Comparison of ENCODE assay signal across 12 cellular contexts in the genomic region with DNA sequence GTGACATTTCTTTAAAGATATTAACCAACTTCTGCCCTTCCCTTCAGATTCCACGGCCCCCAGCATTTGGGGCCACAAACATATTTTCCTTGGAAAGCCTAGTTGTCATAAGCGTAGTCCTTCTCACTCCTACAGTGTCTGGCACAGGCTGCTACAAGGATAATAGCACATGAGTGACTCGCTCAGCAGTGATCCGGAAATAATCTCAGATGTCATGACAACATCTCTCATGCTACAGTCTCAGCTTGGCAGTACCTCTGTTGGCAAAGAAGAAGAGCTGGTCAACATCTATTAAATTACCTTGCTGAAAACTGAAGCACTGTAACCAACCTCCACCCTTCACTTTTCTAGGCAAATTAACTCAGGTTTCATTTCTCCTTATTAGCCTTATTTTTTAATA.
DNase-seq lines count a peak whose midpoint lies in the region; ATAC-seq, FAIRE-seq and TF ChIP-seq lines count a peak whose summit lies in the region.
"Had no signal": no experiment of that assay in that cellular context is flagged by ENCODE, and none has a peak within 500 bp of the region (broad histone marks: within the 10 kb centered on the region; RNA-seq: fewer than 3 reads in every experiment).

No MANE protein-coding gene starts in this region.

- DNase-seq in GM12891 (ENCODE audit: insufficient read length, low spot score) (no peak), NCI-H1092 (lab: John Stamatoyannopoulos, UW) (peak; percentile 66), astrocyte of the spinal cord (ENCODE audit: low read depth, low spot score) (peak; percentile 29), myocyte (ENCODE audit: low read depth) (peak; percentile 74), inferior parietal cortex (ENCODE audit: extremely low spot score) (no peak)
- no peak for DNase-seq in naive thymus-derived CD4-positive, alpha-beta T cell
- DNase-seq: activated naive CD8-positive, alpha-beta T cell treated with anti-CD3 and anti-CD28 coated beads, Interleukin-2, amount 50 U/mL, for 24 hours; CD4-positive, alpha-beta memory T cell; NCI-H524 had no signal

- TF ChIP-seq POLR2A in GM12891 (IDR thresholded peaks at IDR 0.05; ENCODE audit: low read depth, low read length): no peak

- in situ Hi-C loops in astrocyte of the spinal cord (cut with HindIII; ENCODE audit: low sequenced_read_pairs): no loop called here

- H3K9me3 Mint-ChIP-seq in naive thymus-derived CD4-positive, alpha-beta T cell: peaks cover 0 to 20% (median 2%) of the 10 kb centered on the region in 11 donors
- H3K9me3 Mint-ChIP-seq: activated naive CD8-positive, alpha-beta T cell treated with anti-CD3 and anti-CD28 coated beads, Interleukin-2, amount 50 U/mL, for 24 hours had no signal

- H3K27ac Mint-ChIP-seq in naive thymus-derived CD4-positive, alpha-beta T cell: no peak overlapping the region
- H3K27ac Mint-ChIP-seq: activated naive CD8-positive, alpha-beta T cell treated with anti-CD3 and anti-CD28 coated beads, Interleukin-2, amount 50 U/mL, for 24 hours; CD4-positive, alpha-beta memory T cell had no signal

- no peaks in the 10 kb centered on the region for H3K27me3 ChIP-seq in naive thymus-derived CD4-positive, alpha-beta T cell (ENCODE audit: control insufficient read depth in 2 of 2, insufficient read depth in 2 of 2, low read length in 2 of 2)

- TF ChIP-seq CTCF in astrocyte of the spinal cord (IDR thresholded peaks at IDR 0.05; ENCODE audit: low read depth, low read length): no peak

- H3K27me3 Mint-ChIP-seq in naive thymus-derived CD4-positive, alpha-beta T cell: no peaks in the 10 kb centered on the region
- H3K27me3 Mint-ChIP-seq: activated naive CD8-positive, alpha-beta T cell treated with anti-CD3 and anti-CD28 coated beads, Interleukin-2, amount 50 U/mL, for 24 hours; CD4-positive, alpha-beta memory T cell had no signal

- FAIRE-seq in GM12891 (lab: Jason Lieb, UNC): peak; percentile 41
- FAIRE-seq: endometrium had no signal

- no peaks in the 10 kb centered on the region for H3K36me3 Mint-ChIP-seq in naive thymus-derived CD4-positive, alpha-beta T cell
- H3K36me3 Mint-ChIP-seq: CD4-positive, alpha-beta memory T cell had no signal

- no peak for ATAC-seq in GM18520 (IDR thresholded peaks at IDR 0.05; ENCODE audit: unreplicated experiment)
- ATAC-seq in naive thymus-derived CD4-positive, alpha-beta T cell: no peak
- no peak for ATAC-seq in HG03432 (IDR thresholded peaks at IDR 0.05; ENCODE audit: unreplicated experiment)
- ATAC-seq: activated naive CD8-positive, alpha-beta T cell treated with anti-CD3 and anti-CD28 coated beads, Interleukin-2, amount 50 U/mL, for 24 hours had no signal

- CTCF ChIA-PET in naive thymus-derived CD4-positive, alpha-beta T cell (lab: Charles Lee): no interaction called here

- no peak overlapping the region for H3K4me3 ChIP-seq in astrocyte of the spinal cord (ENCODE audit: low read depth, low read length)
- no peak overlapping the region for H3K4me3 ChIP-seq in naive thymus-derived CD4-positive, alpha-beta T cell (ENCODE audit: low read length)

- no peaks in the 10 kb centered on the region for H3K4me1 Mint-ChIP-seq in naive thymus-derived CD4-positive, alpha-beta T cell
- H3K4me1 Mint-ChIP-seq: activated naive CD8-positive, alpha-beta T cell treated with anti-CD3 and anti-CD28 coated beads, Interleukin-2, amount 50 U/mL, for 24 hours; CD4-positive, alpha-beta memory T cell had no signal

- intact Hi-C loops in naive thymus-derived CD4-positive, alpha-beta T cell (cut with micrococcal nuclease): no loop called here

- H3K27ac ChIP-seq in naive thymus-derived CD4-positive, alpha-beta T cell (ENCODE audit: low read depth, low read length): no peak overlapping the region

- no peaks in the 10 kb centered on the region for H3K9me3 ChIP-seq in naive thymus-derived CD4-positive, alpha-beta T cell (ENCODE audit: control insufficient read depth in 2 of 3, low read length in 3 of 3)

- no peaks in the 10 kb centered on the region for H3K4me1 ChIP-seq in naive thymus-derived CD4-positive, alpha-beta T cell (ENCODE audit: control insufficient read depth in 2 of 2, insufficient read depth in 2 of 2, low read length in 2 of 2)

- no peak overlapping the region for H3K4me3 Mint-ChIP-seq in naive thymus-derived CD4-positive, alpha-beta T cell
- H3K4me3 Mint-ChIP-seq: activated naive CD8-positive, alpha-beta T cell treated with anti-CD3 and anti-CD28 coated beads, Interleukin-2, amount 50 U/mL, for 24 hours; CD4-positive, alpha-beta memory T cell had no signal

- POLR2A ChIA-PET in naive thymus-derived CD4-positive, alpha-beta T cell (lab: Charles Lee): interaction anchor here (0.8 kb wide), 1 partner anchor 37 kb away, joined by 3 read pairs; no protein-coding TSS in a partner anchor

- no peaks in the 10 kb centered on the region for H3K36me3 ChIP-seq in naive thymus-derived CD4-positive, alpha-beta T cell (ENCODE audit: control insufficient read depth in 2 of 3, insufficient read depth in 3 of 3, low read length in 3 of 3)

TF ChIP-seq in GM12891, 5 proteins besides CTCF, POLR2A, EP300 and RAD21:
- TF ChIP-seq SPI1 (IDR thresholded peaks at IDR 0.05; ENCODE audit: low read depth, low read length) (no peak), PAX5 (IDR thresholded peaks at IDR 0.05; ENCODE audit: insufficient read depth, low read length, severe bottlenecking) (no peak), TAF1 (IDR thresholded peaks at IDR 0.05; ENCODE audit: low read depth, low read length) (no peak), POU2F2 (IDR thresholded peaks at IDR 0.05; ENCODE audit: low read depth, low read length) (no peak), POLR2AphosphoS5 (IDR thresholded peaks at IDR 0.05; ENCODE audit: low read depth, low read length) (no peak)
TF ChIP-seq in GM12891: peak in this region for 0.

Comparison
In these comparisons a context has a peak if more than half of its experiments do, and no peak if none do; other contexts are left out.
1. DNase-seq: peak in NCI-H1092 (single experiment), astrocyte of the spinal cord (single experiment) and myocyte (single experiment); none in GM12891 (single experiment), naive thymus-derived CD4-positive, alpha-beta T cell (0 of 9) and inferior parietal cortex (single experiment).